In genomic region chr6:100446115-100446921, GRCh38 we compare ENCODE assay signal across 11 cellular contexts. TPM values are rescaled to one million over a fixed set of nuclear protein-coding genes. Genes with fewer than 3 reads are reported as not detected.
DNase-seq lines count a peak whose midpoint lies in the region; ATAC-seq, FAIRE-seq and TF ChIP-seq lines count a peak whose summit lies in the region.
"Had no signal": no experiment of that assay in that cellular context is flagged by ENCODE, and none has a peak within 500 bp of the region (broad histone marks: within the 10 kb centered on the region; RNA-seq: fewer than 3 reads in every experiment).

No MANE protein-coding gene starts in this region.

- H3K27me3 ChIP-seq in HUES64 (ENCODE audit: insufficient read depth, low read length) (peaks cover 92% of the 10 kb centered on the region), endothelial cell of umbilical vein (ENCODE audit: control insufficient read depth in 2 of 2, insufficient read depth in 2 of 2, low read length in 2 of 2) (peaks cover 32 to 48% of the 10 kb centered on the region in 2 experiments), foreskin keratinocyte (peaks cover 100% of the 10 kb centered on the region), transverse colon (peaks cover 99% of the 10 kb centered on the region)
- H3K27me3 ChIP-seq: SJSA1 had no signal

- in situ Hi-C loops in transverse colon (cut with MboI; ENCODE audit: low pct_ligation_motif_present in 1 of 4, low pct_unique_long_range_greater_than_20kb in 1 of 4, low sequenced_read_pairs in 3 of 4) = no loop called here

- H3K4me3 ChIP-seq in HUES64 (ENCODE audit: low read length) = peak overlapping the region; percentile 34; the same call in 1 of the 2 replicates
- peak overlapping the region in 1 of 3 experiments; percentile 2 for H3K4me3 ChIP-seq in endothelial cell of umbilical vein (replicated peaks in 1 of 3; ENCODE audit: insufficient read depth in 1 of 3, low read depth in 1 of 3, low read length in 3 of 3)
- peak overlapping the region in 1 of 4 donors; percentile 7 for H3K4me3 ChIP-seq in transverse colon
- H3K4me3 ChIP-seq: SJSA1 had no signal

- no peak for FAIRE-seq in endothelial cell of umbilical vein (lab: Jason Lieb, UNC)
- FAIRE-seq: colon had no signal

- no peak for TF ChIP-seq EP300 in transverse colon (IDR thresholded peaks at IDR 0.05; ENCODE audit: low read depth)

- H3K9ac ChIP-seq in HUES64 (ENCODE audit: low read depth, low read length) (no peak overlapping the region), endothelial cell of umbilical vein (replicated peaks; ENCODE audit: extremely low read depth, insufficient read depth, low read length) (no peak overlapping the region)

- intact Hi-C loops in endothelial cell of umbilical vein (cut with micrococcal nuclease) = no loop called here
- intact Hi-C loops in posterior vena cava (cut with DNase I) = no loop called here
- intact Hi-C loops in transverse colon (cut with DNase I; ENCODE audit: low total_unique reads) = no loop called here

- TF ChIP-seq CTCF in endothelial cell of umbilical vein (IDR thresholded peaks at IDR 0.05; ENCODE audit: extremely low read depth in 1 of 2, insufficient read depth in 1 of 2, low read depth in 1 of 2, low read length in 2 of 2) (no peak), foreskin keratinocyte (conservative IDR thresholded peaks at IDR 0.05) (no peak), transverse colon (IDR thresholded peaks at IDR 0.05) (no peak)

- H3K4me2 ChIP-seq in endothelial cell of umbilical vein (ENCODE audit: insufficient read depth, low read length) = peak overlapping the region; percentile 44

- POLR2A ChIA-PET in endothelial cell of umbilical vein (lab: Charles Lee) = no interaction called here

- dilution Hi-C loops in endothelial cell of umbilical vein (cut with MboI; ENCODE audit: extremely low pct_ligation_motif_present, low sequenced_read_pairs) = no loop called here

- no peaks in the 10 kb centered on the region for H3K9me1 ChIP-seq in endothelial cell of umbilical vein (replicated peaks; ENCODE audit: control insufficient read depth, extremely low read depth, insufficient read depth, low read length)

- ATAC-seq in GM21825 (IDR thresholded peaks at IDR 0.05; ENCODE audit: unreplicated experiment) (no peak), foreskin keratinocyte (no peak)

- 14% methylated on average over 20 of the region's 20 CpGs for WGBS in HUES64
- WGBS in transverse colon (ENCODE audit: low coverage in 1 of 2), 2 donors = 19 to 23% methylated on average over 5 to 20 of the region's 20 CpGs

- no peak overlapping the region for H3K27ac ChIP-seq in HUES64 (ENCODE audit: low read depth, low read length)
- no peak overlapping the region for H3K27ac ChIP-seq in endothelial cell of umbilical vein (ENCODE audit: insufficient read depth, low read depth, low read length)
- no peak overlapping the region for H3K27ac ChIP-seq in foreskin keratinocyte
- H3K27ac ChIP-seq in transverse colon = no peak overlapping the region
- H3K27ac ChIP-seq: SJSA1 had no signal

- H3K79me2 ChIP-seq in endothelial cell of umbilical vein (ENCODE audit: control insufficient read depth, insufficient read depth, low read length) = no peaks in the 10 kb centered on the region

- DNase-seq in NCI-H748 (lab: John Stamatoyannopoulos, UW; ENCODE audit: unreplicated experiment) (peak; percentile 17), NCI-H748 treated with DMSO at 0.1 percent for 48 hours (lab: John Stamatoyannopoulos, UW) (no peak), endothelial cell of umbilical vein (ENCODE audit: low read depth, low spot score) (peak; percentile 38), posterior vena cava (ENCODE audit: low spot score) (peak; percentile 72), foreskin keratinocyte (no peak), transverse colon (no peak)
- DNase-seq: NCI-H446 had no signal

- peak overlapping the region; percentile 28 for H2AFZ ChIP-seq in endothelial cell of umbilical vein (ENCODE audit: low read depth, low read length)

- CTCF ChIA-PET in endothelial cell of umbilical vein (lab: Charles Lee) = interaction anchor here (0.8 to 1.7 kb wide), 2 partner anchors 188 to 329 kb away, joined by 3 to 6 read pairs; no protein-coding TSS in a partner anchor

- H4K20me1 ChIP-seq in endothelial cell of umbilical vein (replicated peaks; ENCODE audit: control insufficient read depth, extremely low read depth, insufficient read depth, low read length) = no peaks in the 10 kb centered on the region

- no peaks in the 10 kb centered on the region for H3K9me3 ChIP-seq in HUES64 (ENCODE audit: insufficient read depth, low read depth, low read length)
- no peaks in the 10 kb centered on the region for H3K9me3 ChIP-seq in endothelial cell of umbilical vein (replicated peaks; ENCODE audit: control insufficient read depth, insufficient read depth, low read length)
- H3K9me3 ChIP-seq in transverse colon = no peaks in the 10 kb centered on the region
- H3K9me3 ChIP-seq: SJSA1 had no signal

- TF ChIP-seq POLR2A in endothelial cell of umbilical vein (IDR thresholded peaks at IDR 0.05; ENCODE audit: low read depth, low read length) (no peak), transverse colon (IDR thresholded peaks at IDR 0.05) (no peak)

- BruUV-seq in endothelial cell of umbilical vein (replicated peaks; lab: Mats Ljungman, UMichigan) = no TSS peak

- H3K4me1 ChIP-seq in HUES64 (ENCODE audit: insufficient read depth, low read length) (peaks cover 17% of the 10 kb centered on the region), endothelial cell of umbilical vein (ENCODE audit: control insufficient read depth, extremely low read depth, insufficient read depth, low read length) (peaks cover 11% of the 10 kb centered on the region), foreskin keratinocyte (no peaks in the 10 kb centered on the region), transverse colon (peaks cover 0 to 14% (median 9%) of the 10 kb centered on the region in 4 donors)
- H3K4me1 ChIP-seq: SJSA1 had no signal

- H3K36me3 ChIP-seq in HUES64 (ENCODE audit: insufficient read depth, low read length) (no peaks in the 10 kb centered on the region), endothelial cell of umbilical vein (ENCODE audit: control insufficient read depth in 2 of 2, extremely low read depth in 1 of 2, insufficient read depth in 2 of 2, low read length in 2 of 2) (no peaks in the 10 kb centered on the region), transverse colon (no peaks in the 10 kb centered on the region)

TF ChIP-seq in endothelial cell of umbilical vein, 7 proteins besides CTCF, POLR2A, EP300 and RAD21:
- TF ChIP-seq MAX (IDR thresholded peaks at IDR 0.05; ENCODE audit: insufficient read depth, insufficient read length) = no peak
- TF ChIP-seq GATA2 (IDR thresholded peaks at IDR 0.05; ENCODE audit: insufficient read depth, insufficient read length, low read depth, low read length) = no peak
- no peak for TF ChIP-seq FOS (IDR thresholded peaks at IDR 0.05; ENCODE audit: borderline replicate concordance, insufficient read depth, low read length)
- TF ChIP-seq EZH2 (IDR thresholded peaks at IDR 0.05; ENCODE audit: borderline replicate concordance, low read depth, low read length, severe bottlenecking) = no peak
- TF ChIP-seq JUN (IDR thresholded peaks at IDR 0.05; ENCODE audit: borderline replicate concordance, insufficient read depth, insufficient read length, low read depth) = no peak
- TF ChIP-seq MYC (IDR thresholded peaks at IDR 0.05; ENCODE audit: low read depth, low read length) = no peak
- TF ChIP-seq POLR2AphosphoS5 (IDR thresholded peaks at IDR 0.05; ENCODE audit: insufficient read depth, low read depth, low read length) = no peak

RNA-seq across cellular contexts. Expression of gene SIM1, which starts 18.4 kb away (rescaled TPM):
- polyA plus RNA-seq in HUES64 (2013, experiment 1 of 2) = 0.30 TPM
- 0.06 TPM for polyA plus RNA-seq in HUES64 (2013, experiment 2 of 2)
- total RNA-seq in endothelial cell of umbilical vein = 0.29 and 0.39 TPM in 2 replicates
- polyA plus RNA-seq in endothelial cell of umbilical vein = 0.11 and 0.14 TPM in 2 replicates
- 0.14 and 0.21 TPM in 2 replicates for polyA plus RNA-seq in endothelial cell of umbilical vein (2011; cell fraction: cytosol; rRNA removed)
- 0.34 and 0.41 TPM in 2 replicates for polyA plus RNA-seq in endothelial cell of umbilical vein (2011; cell fraction: nucleus; rRNA removed)
- 0.37 and 0.55 TPM in 2 replicates for polyA plus RNA-seq in endothelial cell of umbilical vein (2012)
- polyA minus RNA-seq in endothelial cell of umbilical vein = 0.53 and 0.63 TPM in 2 replicates
- polyA minus RNA-seq in endothelial cell of umbilical vein (2011; cell fraction: cytosol; rRNA and poly(A)+ RNA removed) = not detected
- polyA minus RNA-seq in endothelial cell of umbilical vein (2011; cell fraction: nucleus; rRNA and poly(A)+ RNA removed) = 0.87 and 1.6 TPM in 2 replicates
- not detected for total RNA-seq in posterior vena cava
- total RNA-seq in foreskin keratinocyte = not detected in 2 replicates
- polyA plus RNA-seq in foreskin keratinocyte = not detected in 2 replicates
- not detected for total RNA-seq in transverse colon

Comparison
In these comparisons a context has a peak if more than half of its experiments do, and no peak if none do; other contexts are left out.
1. DNase-seq: peak in NCI-H748 (single experiment), endothelial cell of umbilical vein (single experiment) and posterior vena cava (single experiment); none in NCI-H748 treated with DMSO at 0.1 percent for 48 hours (single experiment), foreskin keratinocyte (0 of 2) and transverse colon (single experiment).